In genomic region chr17:28907709-28908475, GRCh38 we compare ENCODE assay signal across 11 cellular contexts. TPM values are rescaled to one million over a fixed set of nuclear protein-coding genes. Genes with fewer than 3 reads are reported as not detected.
DNase-seq lines count a peak whose midpoint lies in the region; ATAC-seq and TF ChIP-seq lines count a peak whose summit lies in the region.
"Had no signal": no experiment of that assay in that cellular context is flagged by ENCODE, and none has a peak within 500 bp of the region (broad histone marks: within the 10 kb centered on the region; RNA-seq: fewer than 3 reads in every experiment).

No MANE protein-coding gene starts in this region.

- intact Hi-C loops in psoas muscle (cut with DNase I): no loop called here

- H3K9me3 ChIP-seq in gastroesophageal sphincter (no peaks in the 10 kb centered on the region), psoas muscle (no peaks in the 10 kb centered on the region)
- H3K9me3 ChIP-seq: adrenal gland had no signal

- no peak for TF ChIP-seq POLR2A in gastroesophageal sphincter (IDR thresholded peaks at IDR 0.05)

- H3K36me3 ChIP-seq in gastroesophageal sphincter: peaks cover 0 to 75% of the 10 kb centered on the region in 2 donors
- H3K36me3 ChIP-seq in psoas muscle (ENCODE audit: insufficient read depth in 1 of 2, low read depth in 1 of 2): peaks cover 14 to 75% of the 10 kb centered on the region in 2 donors

- no peak for TF ChIP-seq CTCF in AG10803 (conservative IDR thresholded peaks at IDR 0.05; ENCODE audit: low read length)
- no peak for TF ChIP-seq CTCF in VCaP (conservative IDR thresholded peaks at IDR 0.05)
- TF ChIP-seq CTCF in gastroesophageal sphincter (IDR thresholded peaks at IDR 0.05): no peak
- TF ChIP-seq CTCF in psoas muscle (IDR thresholded peaks at IDR 0.05): no peak
- no peak for TF ChIP-seq CTCF in GM10248 (IDR thresholded peaks at IDR 0.05; ENCODE audit: control extremely low read depth, extremely low read depth, low read depth, missing control alignments)

- peak overlapping the region; percentile 17 for H3K27ac ChIP-seq in VCaP
- H3K27ac ChIP-seq in gastroesophageal sphincter: peak overlapping the region; percentile 77 to 89 (median 80)
- peak overlapping the region; percentile 61 for H3K27ac ChIP-seq in psoas muscle

- H3K4me3 ChIP-seq in AG10803 (ENCODE audit: low read length): no peak overlapping the region
- no peak overlapping the region for H3K4me3 ChIP-seq in gastroesophageal sphincter
- no peak overlapping the region for H3K4me3 ChIP-seq in psoas muscle
- H3K4me3 ChIP-seq: adrenal gland had no signal

- DNase-seq in AG10803 (ENCODE audit: low read depth) (peak; percentile 35), psoas muscle (no peak), HPDE6-E6E7 (ENCODE audit: extremely low spot score) (no peak), AG20443 (ENCODE audit: low spot score) (no peak), GM10248 (ENCODE audit: extremely low spot score) (no peak), DMS114 treated with DMSO at 0.1 percent for 48 hours (lab: John Stamatoyannopoulos, UW; ENCODE audit: unreplicated experiment) (no peak)
- DNase-seq: left colon, NCI-H2029 had no signal

- 23 to 55% methylated on average over 3 of the region's 3 CpGs for WGBS in gastroesophageal sphincter (ENCODE audit: low coverage in 1 of 2), 2 donors
- WGBS in psoas muscle, 3 donors: 71 to 84% (median 83%) methylated on average over 3 of the region's 3 CpGs

- CTCF ChIA-PET in GM10248 (lab: Yijun Ruan, JAX): interaction anchor here (1.2 to 11.5 kb wide), 12 partner anchors 9 to 210 kb away, joined by 3 to 89 read pairs (median 12); partner anchors contain the start of genes FLOT2 and TLCD1

- H3K27me3 ChIP-seq in gastroesophageal sphincter (no peaks in the 10 kb centered on the region), psoas muscle (ENCODE audit: insufficient read depth in 3 of 3, low read length in 2 of 3) (no peaks in the 10 kb centered on the region)
- H3K27me3 ChIP-seq: adrenal gland had no signal

- ATAC-seq in gastroesophageal sphincter: peak; percentile 51
- ATAC-seq in psoas muscle: no peak

- POLR2A ChIA-PET in GM10248 (lab: Yijun Ruan, JAX): interaction anchor here (0.6 to 0.9 kb wide), 3 partner anchors 25 to 163 kb away, joined by 3 to 4 read pairs (median 4); no protein-coding TSS in a partner anchor

- H3K4me1 ChIP-seq in gastroesophageal sphincter (peaks cover 7 to 49% (median 22%) of the 10 kb centered on the region in 3 donors), psoas muscle (peaks cover 20% of the 10 kb centered on the region)

- TF ChIP-seq EP300 in gastroesophageal sphincter (IDR thresholded peaks at IDR 0.05): no peak

RNA-seq across cellular contexts. Expression of gene DHRS13, which starts 5.0 kb away (rescaled TPM):
- total RNA-seq in gastroesophageal sphincter (1 to 10 TPM; 3.9 to 6.5 (median 5.2) TPM), psoas muscle (1 to 10 TPM in 2 of 4 donors, under 1 TPM in 2; 0.48 to 2.1 (median 1.1) TPM)
- 1 to 10 TPM; 1.1 to 2.7 (median 1.2) TPM for polyA plus RNA-seq in psoas muscle

RNA-seq across cellular contexts. Expression of gene FLOT2, which starts 10.4 kb away (rescaled TPM):
- total RNA-seq in gastroesophageal sphincter (100 to 1,000 TPM in 2 of 4 donors, 10 to 100 TPM in 2; 71.6 to 107 (median 91.2) TPM), psoas muscle (10 to 100 TPM; 40.8 to 81.1 (median 43.9) TPM)
- 10 to 100 TPM; 30.4 to 35.3 (median 34.0) TPM for polyA plus RNA-seq in psoas muscle

RNA-seq across cellular contexts. Expression of gene PHF12, which starts 43.4 kb away (rescaled TPM):
- total RNA-seq in gastroesophageal sphincter (10 to 100 TPM; 20.2 to 46.9 (median 37.8) TPM), psoas muscle (10 to 100 TPM; 22.3 to 28.6 (median 24.4) TPM)
- 10 to 100 TPM in 1 of 3 donors, 1 to 10 TPM in 2; 7.3 to 12.1 (median 7.7) TPM for polyA plus RNA-seq in psoas muscle

RNA-seq across cellular contexts. Expression of gene ERAL1, which starts 53.1 kb away (rescaled TPM):
- total RNA-seq in gastroesophageal sphincter (10 to 100 TPM; 25.8 to 48.3 (median 29.2) TPM), psoas muscle (10 to 100 TPM; 38.3 to 45.6 (median 43.4) TPM)
- 10 to 100 TPM; 41.0 to 98.5 (median 58.8) TPM for polyA plus RNA-seq in psoas muscle

Comparison
In these comparisons a context has a peak if more than half of its experiments do, and no peak if none do; other contexts are left out.
1. H3K27ac ChIP-seq: peak in every context shown above with its lines; median percentile 80 in gastroesophageal sphincter; 61 in psoas muscle; 17 in VCaP.